ENCODE assay signal across 15 cellular contexts in the genomic region with DNA sequence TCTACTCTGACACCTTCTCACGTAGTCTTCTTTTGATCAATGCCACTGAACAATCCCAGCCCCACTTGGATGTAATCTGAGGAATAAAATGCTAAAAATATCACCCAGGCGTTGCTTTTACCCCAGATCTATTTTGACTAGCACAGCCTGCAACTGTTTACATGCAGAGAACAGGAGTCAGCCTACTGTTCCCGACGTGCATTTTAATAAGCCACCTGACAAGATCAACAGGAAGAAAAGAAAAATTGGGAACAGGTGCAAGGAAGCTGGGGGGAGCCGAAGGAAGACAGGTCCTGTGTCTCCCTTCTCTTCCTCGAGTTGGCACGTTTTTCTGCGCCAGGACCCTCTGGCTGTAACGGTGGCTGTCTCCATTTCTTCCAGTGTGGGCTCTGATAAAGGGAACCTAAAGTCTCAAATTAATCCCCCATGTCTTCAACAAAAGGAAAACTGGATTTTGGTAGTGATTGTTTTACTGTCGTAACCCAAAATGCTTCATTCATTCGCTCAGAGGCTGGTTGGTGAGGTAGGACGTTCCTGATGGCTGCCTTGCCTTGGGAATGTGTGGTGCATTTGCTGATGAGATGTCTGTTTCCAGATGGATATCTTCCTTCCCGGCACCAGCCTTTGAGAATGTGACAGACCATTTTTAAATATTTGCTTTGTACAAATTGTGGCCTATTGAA.
DNase-seq lines count a peak whose midpoint lies in the region; ATAC-seq and TF ChIP-seq lines count a peak whose summit lies in the region.
"Had no signal": no experiment of that assay in that cellular context is flagged by ENCODE, and none has a peak within 500 bp of the region (broad histone marks: within the 10 kb centered on the region; RNA-seq: fewer than 3 reads in every experiment).

No MANE protein-coding gene starts in this region.

- POLR2A ChIA-PET in IMR-90 (lab: Charles Lee; ENCODE audit: unreplicated experiment), result no interaction called here

- intact Hi-C loops in IMR-90 (cut with micrococcal nuclease), result no loop called here
- intact Hi-C loops in heart left ventricle (cut with DNase I), result loop anchor here in 1 of 10 donors (5.0 kb wide), 1 partner anchor 53 kb away; no protein-coding TSS in a partner anchor
- intact Hi-C loops in sciatic nerve (cut with DNase I), result no loop called here

- 0 out of 2 replicates have a peak overlapping the region, but pooled peaks have one; percentile 27 for H3K23ac ChIP-seq in IMR-90 (ENCODE audit: low read depth, low read length)

- no TSS peak for BruUV-seq in IMR-90 (replicated peaks; lab: Mats Ljungman, UMichigan)

- no peak overlapping the region for H2BK15ac ChIP-seq in IMR-90 (ENCODE audit: low read depth, low read length)

- no peak overlapping the region for H4K8ac ChIP-seq in IMR-90 (ENCODE audit: low read depth in 2 of 2, low read length in 2 of 2)

- TF ChIP-seq CTCF in IMR-90 (conservative IDR thresholded peaks at IDR 0.05; ENCODE audit: low read depth, low read length) (no peak), heart left ventricle (IDR thresholded peaks at IDR 0.05) (no peak)

- in situ Hi-C loops in IMR-90 (cut with MboI; ENCODE audit: low sequenced_read_pairs), result no loop called here

- WGBS in IMR-90 (ENCODE audit: extremely low coverage in 2 of 2, insufficient read length in 1 of 2), 2 experiments, result no CpG with 5 or more reads among the region's 13 CpGs
- 32 to 51% (median 40%) methylated on average over 13 of the region's 13 CpGs for WGBS in heart left ventricle, 4 donors

- H3K27ac ChIP-seq in IMR-90 (ENCODE audit: insufficient read depth, low read length) (no peak overlapping the region), heart left ventricle (peak overlapping the region; percentile 6 to 70 (median 48))
- H3K27ac ChIP-seq: cardiac muscle cell, spleen had no signal

- DNase-seq in IMR-90 (no peak), NCI-H69 (lab: John Stamatoyannopoulos, UW) (peak; percentile 83), heart left ventricle (no peak), sciatic nerve (ENCODE audit: low spot score) (no peak), AG08395 (ENCODE audit: low spot score) (no peak), NCI-H2227 (lab: John Stamatoyannopoulos, UW; ENCODE audit: unreplicated experiment) (no peak)
- no peak for DNase-seq in stimulated activated naive CD4-positive, alpha-beta T cell treated with Interleukin-2 at 50 U/mL for 16 hours (lab: John Stamatoyannopoulos, UW)
- DNase-seq: activated CD4-positive, alpha-beta T cell treated with anti-CD3 and anti-CD28 coated beads, Interleukin-2, amount 50 U/mL, for 1 hour; activated naive CD8-positive, alpha-beta T cell treated with anti-CD3 and anti-CD28 coated beads, Interleukin-2, amount 10 ng/mL, durations not matched to agents 7 days and 5 days; immature natural killer cell; NCI-H1436 treated with DMSO at 0.1 percent for 48 hours; spleen; stimulated activated naive CD4-positive, alpha-beta T cell; T-helper 9 cell had no signal

- no peak overlapping the region for H4K5ac ChIP-seq in IMR-90 (ENCODE audit: low read depth, low read length)

- TF ChIP-seq POLR2A in IMR-90 (IDR thresholded peaks at IDR 0.05; ENCODE audit: low read depth, low read length), result no peak
- no peak for TF ChIP-seq POLR2A in heart left ventricle (IDR thresholded peaks at IDR 0.05)

- H2BK20ac ChIP-seq in IMR-90 (ENCODE audit: low read depth, low read length), result no peak overlapping the region

- dilution Hi-C loops in IMR-90 (cut with HindIII; ENCODE audit: low sequenced_read_pairs, unreplicated experiment), result no loop called here

- ATAC-seq in IMR-90 (ENCODE audit: low read depth) (no peak), heart left ventricle (peak; percentile 54 to 75 (median 63)), sciatic nerve (peak; percentile 35)

- H3K18ac ChIP-seq in IMR-90 (ENCODE audit: low read depth, low read length), result no peak overlapping the region

- H2BK120ac ChIP-seq in IMR-90 (ENCODE audit: low read depth, low read length), result no peak overlapping the region

- H3K9me3 ChIP-seq in IMR-90 (ENCODE audit: control insufficient read depth, insufficient read depth, low read length) (no peaks in the 10 kb centered on the region), heart left ventricle (no peaks in the 10 kb centered on the region)
- H3K9me3 ChIP-seq: spleen had no signal

- no peak overlapping the region for H2AFZ ChIP-seq in IMR-90 (replicated peaks; ENCODE audit: low read length, poor library complexity)

- no peak overlapping the region for H2AK5ac ChIP-seq in IMR-90 (ENCODE audit: low read depth, low read length)

- H4K91ac ChIP-seq in IMR-90 (ENCODE audit: insufficient read depth, low read depth, low read length), result no peak overlapping the region

- no peak overlapping the region for H3K56ac ChIP-seq in IMR-90 (ENCODE audit: extremely low read depth, insufficient read depth, low read length)

- H3K4ac ChIP-seq in IMR-90 (ENCODE audit: low read depth, low read length), result no peak overlapping the region

- no peak overlapping the region for H3K14ac ChIP-seq in IMR-90 (replicated peaks; ENCODE audit: low read depth, low read length)

- no peaks in the 10 kb centered on the region for H3K27me3 ChIP-seq in IMR-90 (ENCODE audit: control insufficient read depth, insufficient read depth, low read length)
- H3K27me3 ChIP-seq in heart left ventricle, result no peaks in the 10 kb centered on the region
- H3K27me3 ChIP-seq: cardiac muscle cell, spleen had no signal

- no peak overlapping the region for H3K9ac ChIP-seq in IMR-90 (ENCODE audit: low read depth, low read length)

- H3K4me3 ChIP-seq in IMR-90 (ENCODE audit: insufficient read depth, low read depth, low read length) (no peak overlapping the region), heart left ventricle (peak overlapping the region in 7 of 12 donors; percentile 4 to 25 (median 18))
- H3K4me3 ChIP-seq: cardiac muscle cell, spleen had no signal

- CTCF ChIA-PET in IMR-90 (lab: Yijun Ruan, JAX), result interaction anchor here (0.6 kb wide), 1 partner anchor 72 kb away, joined by 3 read pairs; no protein-coding TSS in a partner anchor

- H3K4me2 ChIP-seq in IMR-90 (ENCODE audit: low read depth, low read length), result no peak overlapping the region

- H3K79me1 ChIP-seq in IMR-90 (ENCODE audit: low read depth in 1 of 2, low read length in 2 of 2), result peaks cover 0 to 6% of the 10 kb centered on the region in 2 experiments; a peak in 2 of 4 replicates

- no peaks in the 10 kb centered on the region for H3K36me3 ChIP-seq in IMR-90 (ENCODE audit: control insufficient read depth, insufficient read depth, low read length)
- H3K36me3 ChIP-seq in heart left ventricle, result no peaks in the 10 kb centered on the region
- H3K36me3 ChIP-seq: cardiac muscle cell, spleen had no signal

- H3K9me1 ChIP-seq in IMR-90 (ENCODE audit: insufficient read depth, low read length), result no peaks in the 10 kb centered on the region

- no peak overlapping the region for H2AK9ac ChIP-seq in IMR-90 (replicated peaks; ENCODE audit: low read depth, low read length, poor library complexity)

- no peak for TF ChIP-seq RAD21 in IMR-90 (IDR thresholded peaks at IDR 0.05; ENCODE audit: low read length)

- peaks cover 2% of the 10 kb centered on the region for H3K4me1 ChIP-seq in IMR-90 (ENCODE audit: control insufficient read depth, insufficient read depth, low read length)
- peaks cover 11 to 82% (median 53%) of the 10 kb centered on the region in 12 donors for H3K4me1 ChIP-seq in heart left ventricle

- no peaks in the 10 kb centered on the region for H4K20me1 ChIP-seq in IMR-90 (ENCODE audit: insufficient read depth, low read length)

- no peak overlapping the region for H2BK5ac ChIP-seq in IMR-90 (ENCODE audit: low read depth, low read length, poor library complexity, severe bottlenecking)

TF ChIP-seq in IMR-90, 13 proteins besides CTCF, POLR2A, EP300 and RAD21:
- TF ChIP-seq CHD1 (IDR thresholded peaks at IDR 0.05; ENCODE audit: low read depth, low read length) (no peak), BHLHE40 (IDR thresholded peaks at IDR 0.05; ENCODE audit: low read depth, low read length) (no peak), NFE2L2 (IDR thresholded peaks at IDR 0.05; ENCODE audit: low read depth, low read length) (no peak), MXI1 (IDR thresholded peaks at IDR 0.05; ENCODE audit: borderline replicate concordance, low read depth, low read length) (no peak), RFX5 (IDR thresholded peaks at IDR 0.05; ENCODE audit: low read depth, low read length) (no peak), CEBPB (IDR thresholded peaks at IDR 0.05; ENCODE audit: low read depth, low read length) (no peak), MAZ (IDR thresholded peaks at IDR 0.05; ENCODE audit: borderline replicate concordance, low read depth, low read length) (no peak), RCOR1 (IDR thresholded peaks at IDR 0.05; ENCODE audit: insufficient replicate concordance, low read length) (no peak), FOS (IDR thresholded peaks at IDR 0.05; ENCODE audit: low read depth, low read length) (no peak), MAFK (IDR thresholded peaks at IDR 0.05; ENCODE audit: low read depth, low read length) (no peak)
- TF ChIP-seq, protein P1, sequence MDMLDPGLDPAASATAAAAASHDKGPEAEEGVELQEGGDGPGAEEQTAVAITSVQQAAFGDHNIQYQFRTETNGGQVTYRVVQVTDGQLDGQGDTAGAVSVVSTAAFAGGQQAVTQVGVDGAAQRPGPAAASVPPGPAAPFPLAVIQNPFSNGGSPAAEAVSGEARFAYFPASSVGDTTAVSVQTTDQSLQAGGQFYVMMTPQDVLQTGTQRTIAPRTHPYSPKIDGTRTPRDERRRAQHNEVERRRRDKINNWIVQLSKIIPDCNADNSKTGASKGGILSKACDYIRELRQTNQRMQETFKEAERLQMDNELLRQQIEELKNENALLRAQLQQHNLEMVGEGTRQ (IDR thresholded peaks at IDR 0.05; ENCODE audit: low read depth, low read length), result no peak
- TF ChIP-seq, protein P2, sequence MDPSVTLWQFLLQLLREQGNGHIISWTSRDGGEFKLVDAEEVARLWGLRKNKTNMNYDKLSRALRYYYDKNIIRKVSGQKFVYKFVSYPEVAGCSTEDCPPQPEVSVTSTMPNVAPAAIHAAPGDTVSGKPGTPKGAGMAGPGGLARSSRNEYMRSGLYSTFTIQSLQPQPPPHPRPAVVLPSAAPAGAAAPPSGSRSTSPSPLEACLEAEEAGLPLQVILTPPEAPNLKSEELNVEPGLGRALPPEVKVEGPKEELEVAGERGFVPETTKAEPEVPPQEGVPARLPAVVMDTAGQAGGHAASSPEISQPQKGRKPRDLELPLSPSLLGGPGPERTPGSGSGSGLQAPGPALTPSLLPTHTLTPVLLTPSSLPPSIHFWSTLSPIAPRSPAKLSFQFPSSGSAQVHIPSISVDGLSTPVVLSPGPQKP (IDR thresholded peaks at IDR 0.05; ENCODE audit: borderline replicate concordance, low read depth, low read length), result no peak
TF ChIP-seq in IMR-90: peak in this region for 0.
